Comparison of ENCODE assay signal across 16 cellular contexts in genomic region chr5:55667938-55668337, GRCh38. TPM values are rescaled to one million over a fixed set of nuclear protein-coding genes. Genes with fewer than 3 reads are reported as not detected.
DNase-seq lines count a peak whose midpoint lies in the region; ATAC-seq and TF ChIP-seq lines count a peak whose summit lies in the region.
"Had no signal": no experiment of that assay in that cellular context is flagged by ENCODE, and none has a peak within 500 bp of the region (broad histone marks: within the 10 kb centered on the region; RNA-seq: fewer than 3 reads in every experiment).

No MANE protein-coding gene starts in this region.

- H3F3A ChIP-seq in PC-9 (ENCODE audit: insufficient read depth, low read depth), result peaks cover 12% of the 10 kb centered on the region

- no peak for DNase-seq in PC-9
- DNase-seq in epithelial cell of prostate (ENCODE audit: low read depth, low spot score), result no peak
- DNase-seq in osteoblast (ENCODE audit: insufficient read length, low spot score, missing footprints), result no peak
- DNase-seq in NCI-H526 (lab: John Stamatoyannopoulos, UW), result no peak
- no peak for DNase-seq in retina
- DNase-seq: MM.1S, NCI-H1105 treated with DMSO at 0.1 percent for 48 hours, NCI-H187 treated with DMSO at 0.1 percent for 48 hours, NCI-H2171, NCI-H446 treated with DMSO at 0.1 percent for 48 hours, NCI-H82, SHP77 had no signal

- H3K36me3 ChIP-seq in ACC112 (ENCODE audit: insufficient read depth, low read length), result no peaks in the 10 kb centered on the region
- H3K36me3 ChIP-seq in PC-9 (ENCODE audit: low read depth), result no peaks in the 10 kb centered on the region; the same call in none of the 2 replicates
- no peaks in the 10 kb centered on the region for H3K36me3 ChIP-seq in osteoblast (ENCODE audit: insufficient read depth, low read length)

- TF ChIP-seq CTCF in PC-9 (conservative IDR thresholded peaks at IDR 0.05), result no peak
- TF ChIP-seq CTCF in osteoblast (IDR thresholded peaks at IDR 0.05; ENCODE audit: extremely low read depth, low read depth, low read length), result no peak

- H3K9me2 ChIP-seq in PC-9 (ENCODE audit: insufficient read depth), result no peaks in the 10 kb centered on the region

- intact Hi-C loops in PC-9 (cut with micrococcal nuclease; ENCODE audit: unreplicated experiment), result no loop called here

- H3K79me2 ChIP-seq in ACC112 (ENCODE audit: control insufficient read depth, insufficient read depth, low read length, unreplicated experiment), result no peaks in the 10 kb centered on the region
- no peaks in the 10 kb centered on the region for H3K79me2 ChIP-seq in PC-9 (ENCODE audit: low read depth)
- no peaks in the 10 kb centered on the region for H3K79me2 ChIP-seq in osteoblast (ENCODE audit: insufficient read depth, low read length)

- no TSS peak for BruUV-seq in PC-9 (replicated peaks; lab: Mats Ljungman, UMichigan)

- H2AFZ ChIP-seq in ACC112 (ENCODE audit: low read length, unreplicated experiment), result no peak overlapping the region
- H2AFZ ChIP-seq in PC-9, result no peak overlapping the region
- no peak overlapping the region for H2AFZ ChIP-seq in osteoblast (ENCODE audit: low read length)

- H3K4me1 ChIP-seq in ACC112 (ENCODE audit: control insufficient read depth, insufficient read depth, low read length, unreplicated experiment), result peaks cover 25% of the 10 kb centered on the region
- peaks cover 16% of the 10 kb centered on the region for H3K4me1 ChIP-seq in PC-9 (replicated peaks; ENCODE audit: insufficient read depth)
- H3K4me1 ChIP-seq in osteoblast (ENCODE audit: insufficient read depth, low read length), result peaks cover 15% of the 10 kb centered on the region

- no peak overlapping the region for H3K4me3 ChIP-seq in ACC112 (ENCODE audit: low read depth, low read length)
- H3K4me3 ChIP-seq in PC-9, result no peak overlapping the region
- no peak overlapping the region for H3K4me3 ChIP-seq in osteoblast (ENCODE audit: insufficient read depth, low read length)
- H3K4me3 ChIP-seq: GM12878 had no signal

- ATAC-seq in GM19452 (IDR thresholded peaks at IDR 0.05; ENCODE audit: unreplicated experiment), result no peak
- no peak for ATAC-seq in GM18498 (IDR thresholded peaks at IDR 0.05; ENCODE audit: unreplicated experiment)
- ATAC-seq: GM12878 had no signal

- H3K4me2 ChIP-seq in PC-9, result peak overlapping the region; percentile 12; the same call in 1 of the 2 replicates
- no peak overlapping the region for H3K4me2 ChIP-seq in osteoblast (ENCODE audit: insufficient read depth, low read length)

- CTCF ChIA-PET in PC-9 (lab: Charles Lee), result no interaction called here

- H4K20me1 ChIP-seq in PC-9 (ENCODE audit: insufficient read depth) (no peaks in the 10 kb centered on the region), osteoblast (ENCODE audit: insufficient read depth, low read length) (no peaks in the 10 kb centered on the region)

- H3K9me3 ChIP-seq in PC-9 (ENCODE audit: insufficient read depth, low read depth), result no peaks in the 10 kb centered on the region
- no peaks in the 10 kb centered on the region for H3K9me3 ChIP-seq in osteoblast (ENCODE audit: low read depth, low read length)

- H3K27ac ChIP-seq in ACC112 (ENCODE audit: low read depth, low read length) (peak overlapping the region; percentile 85), PC-9 (peak overlapping the region; percentile 41), epithelial cell of prostate (peak overlapping the region; percentile 36), osteoblast (ENCODE audit: low read depth, low read length) (peak overlapping the region; percentile 49)

- H3K27me3 ChIP-seq in ACC112 (ENCODE audit: insufficient read depth, low read length) (no peaks in the 10 kb centered on the region), PC-9 (ENCODE audit: insufficient read depth, low read depth) (no peaks in the 10 kb centered on the region), osteoblast (ENCODE audit: insufficient read depth, low read length) (no peaks in the 10 kb centered on the region)

- POLR2A ChIA-PET in PC-9 (lab: Charles Lee; ENCODE audit: unreplicated experiment), result no interaction called here

RNA-seq across cellular contexts. Expression of gene SLC38A9, which starts 44.2 kb away (rescaled TPM):
- 26.6 and 26.9 TPM in 2 replicates for total RNA-seq in PC-9 (2021)
- total RNA-seq in osteoblast, result 42.3 and 50.1 TPM in 2 replicates
